ENCODE assay signal across 2 cellular contexts in the genomic region with DNA sequence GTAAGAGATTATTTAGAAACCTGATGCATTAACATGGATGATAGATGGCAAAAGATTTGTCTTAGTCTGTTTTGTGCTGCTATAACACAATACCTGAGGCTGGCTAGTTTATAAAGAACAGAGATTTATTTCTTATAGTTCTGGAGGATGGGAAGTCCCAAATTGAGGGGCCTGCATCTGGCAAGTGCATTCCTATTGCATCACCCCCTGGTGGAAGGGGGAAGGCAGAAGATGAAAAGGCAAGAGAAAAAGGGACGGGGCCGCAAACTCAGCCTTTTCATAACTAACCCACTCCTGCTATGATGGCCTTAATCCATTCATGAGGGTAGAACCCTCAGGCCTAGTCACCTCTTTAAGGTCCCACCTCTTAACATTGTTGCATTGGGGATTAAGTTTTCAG.
TF ChIP-seq lines count a peak whose summit lies in the region.

No MANE protein-coding gene starts in this region.

TF ChIP-seq in GM23338, 12 proteins besides CTCF, POLR2A, EP300 and RAD21:
- no peak for TF ChIP-seq EZH2 (IDR thresholded peaks at IDR 0.05; ENCODE audit: low read depth, unreplicated experiment)
- no peak for TF ChIP-seq ETS1 (IDR thresholded peaks at IDR 0.05)
- TF ChIP-seq NANOG (IDR thresholded peaks at IDR 0.05; ENCODE audit: borderline replicate concordance): no peak
- TF ChIP-seq ZNF114 (CRISPR knock-in tag; IDR thresholded peaks at IDR 0.05): no peak
- no peak for TF ChIP-seq POLR2AphosphoS5 (IDR thresholded peaks at IDR 0.05; ENCODE audit: low read depth)

TF ChIP-seq in K562, 482 proteins besides CTCF, POLR2A, EP300 and RAD21:
- 0 out of 2 replicates have a peak, but pooled peaks have one; percentile 10 for TF ChIP-seq CEBPB (tag; IDR thresholded peaks at IDR 0.05)
- TF ChIP-seq ATF3 (IDR thresholded peaks at IDR 0.05): peak; percentile 56
- TF ChIP-seq ATF3 (CRISPR knock-in tag; conservative IDR thresholded peaks at IDR 0.05): no peak
- TF ChIP-seq ARNT (IDR thresholded peaks at IDR 0.05): no peak
- no peak for TF ChIP-seq CCNT2 (IDR thresholded peaks at IDR 0.05; ENCODE audit: borderline replicate concordance, extremely low read depth, insufficient read length, low read depth, low read length)
TF ChIP-seq in K562: peak in this region for 2.
